2 cellular contexts compared by ENCODE assay signal in genomic region chr16:549544-550263, GRCh38.
TF ChIP-seq lines count a peak whose summit lies in the region.

No MANE protein-coding gene starts in this region.

TF ChIP-seq in GM23338, 12 proteins besides CTCF, POLR2A, EP300 and RAD21 (continued from another document):
- TF ChIP-seq ETS1 (IDR thresholded peaks at IDR 0.05) = no peak
- TF ChIP-seq ZNF462 (CRISPR knock-in tag; IDR thresholded peaks at IDR 0.05) = no peak
- no peak for TF ChIP-seq REST (IDR thresholded peaks at IDR 0.05; ENCODE audit: unreplicated experiment)
- TF ChIP-seq NANOG (IDR thresholded peaks at IDR 0.05; ENCODE audit: borderline replicate concordance) = no peak
- no peak for TF ChIP-seq STAT1 (IDR thresholded peaks at IDR 0.05; ENCODE audit: unreplicated experiment)
- no peak for TF ChIP-seq ZNF331 (CRISPR knock-in tag; IDR thresholded peaks at IDR 0.05; ENCODE audit: low read depth)
TF ChIP-seq in GM23338: peak in this region for 0.

TF ChIP-seq in WTC11, 78 proteins besides CTCF, POLR2A, EP300 and RAD21 (continued from another document):
- no peak for TF ChIP-seq STAT6 (CRISPR knock-in tag; conservative IDR thresholded peaks at IDR 0.05; ENCODE audit: low read depth)
- TF ChIP-seq ZNF423 (CRISPR knock-in tag; IDR thresholded peaks at IDR 0.05) = no peak
- no peak for TF ChIP-seq MAX (CRISPR knock-in tag; IDR thresholded peaks at IDR 0.05)
- 0 out of 2 replicates have a peak, but pooled peaks have one; percentile 41 for TF ChIP-seq RELA (CRISPR knock-in tag; IDR thresholded peaks at IDR 0.05; ENCODE audit: borderline replicate concordance)
- no peak for TF ChIP-seq OVOL2 (CRISPR knock-in tag; IDR thresholded peaks at IDR 0.05; ENCODE audit: borderline replicate concordance)
- TF ChIP-seq ATF3 (CRISPR knock-in tag; conservative IDR thresholded peaks at IDR 0.05) = no peak
- no peak for TF ChIP-seq ZNF416 (CRISPR knock-in tag; IDR thresholded peaks at IDR 0.05)
- TF ChIP-seq ZBTB43 (CRISPR knock-in tag; IDR thresholded peaks at IDR 0.05) = no peak
